In the genomic region with DNA sequence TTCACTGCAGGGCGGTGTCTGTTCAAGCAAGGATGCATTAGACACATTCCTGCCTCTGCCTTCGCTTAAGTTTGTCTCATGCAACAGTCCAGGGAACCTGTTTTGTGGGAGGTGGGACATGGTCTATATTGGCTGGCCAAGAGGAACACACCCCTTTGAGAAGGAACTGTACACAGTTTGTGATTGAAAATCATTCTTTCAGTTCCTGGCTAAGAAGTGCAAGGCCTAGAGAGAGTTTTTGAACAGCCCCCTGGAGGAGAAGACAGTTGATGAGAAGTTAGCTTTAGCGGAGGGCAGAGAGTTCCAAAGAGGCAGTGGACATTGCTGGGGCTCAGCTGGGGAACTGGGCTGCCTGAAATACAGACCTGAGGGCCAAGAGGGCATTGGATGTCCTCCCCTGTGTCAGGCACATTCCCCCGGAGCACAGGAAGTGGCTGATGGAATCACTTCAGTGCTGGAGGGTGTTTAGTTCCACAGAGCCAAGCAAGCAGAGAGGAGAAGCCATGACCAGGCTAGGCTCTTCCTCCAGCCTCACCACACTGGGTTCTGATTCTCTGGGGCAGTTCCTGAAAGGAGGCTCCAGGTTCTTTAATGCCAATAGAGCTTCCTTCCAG, we compare ENCODE assay signal across 27 cellular contexts.
A peak's percentile ranks its signal among the peaks of the same experiment; 100 is the strongest.
DNase-seq lines count a peak whose midpoint lies in the region; ATAC-seq, FAIRE-seq and TF ChIP-seq lines count a peak whose summit lies in the region.
"Had no signal": no experiment of that assay in that cellular context is flagged by ENCODE, and none has a peak within 500 bp of the region (broad histone marks: within the 10 kb centered on the region; RNA-seq: fewer than 3 reads in every experiment).

No MANE protein-coding gene starts in this region.

- no peaks in the 10 kb centered on the region for H3K9me3 Mint-ChIP-seq in activated naive CD8-positive, alpha-beta T cell (ENCODE audit: low read depth)
- no peaks in the 10 kb centered on the region for H3K9me3 Mint-ChIP-seq in activated naive CD8-positive, alpha-beta T cell treated with anti-CD3 and anti-CD28 coated beads for 36 hours
- no peaks in the 10 kb centered on the region for H3K9me3 Mint-ChIP-seq in endothelial cell (ENCODE audit: unreplicated experiment)
- H3K9me3 Mint-ChIP-seq: central memory CD8-positive, alpha-beta T cell; HFFc6; nephron; T-helper 1 cell treated with Interleukin-12 subunit alpha and Interleukin-12 subunit beta and Interleukin-4 antibody, amounts not matched to agents 30 μg/mL and 1 μg/mL, for 36 hours had no signal

- TF ChIP-seq CTCF in endothelial cell (IDR thresholded peaks at IDR 0.05; ENCODE audit: unreplicated experiment): no peak
- no peak for TF ChIP-seq CTCF in sigmoid colon (IDR thresholded peaks at IDR 0.05)

- FAIRE-seq in small intestine (lab: Jason Lieb, UNC): no peak
- FAIRE-seq: A549 had no signal

- TF ChIP-seq POLR2A in sigmoid colon (IDR thresholded peaks at IDR 0.05): no peak

- TF ChIP-seq EP300 in sigmoid colon (IDR thresholded peaks at IDR 0.05): no peak

- peaks cover 18% of the 10 kb centered on the region for H3K36me3 Mint-ChIP-seq in activated naive CD8-positive, alpha-beta T cell
- peaks cover 52% of the 10 kb centered on the region for H3K36me3 Mint-ChIP-seq in activated naive CD8-positive, alpha-beta T cell treated with anti-CD3 and anti-CD28 coated beads for 36 hours
- peaks cover 78% of the 10 kb centered on the region for H3K36me3 Mint-ChIP-seq in endothelial cell (ENCODE audit: low read depth, unreplicated experiment)

- H3K4me3 Mint-ChIP-seq in activated naive CD8-positive, alpha-beta T cell: no peak overlapping the region
- no peak overlapping the region for H3K4me3 Mint-ChIP-seq in activated naive CD8-positive, alpha-beta T cell treated with anti-CD3 and anti-CD28 coated beads for 36 hours
- H3K4me3 Mint-ChIP-seq in endothelial cell (ENCODE audit: unreplicated experiment): peak overlapping the region; percentile 83
- H3K4me3 Mint-ChIP-seq: central memory CD8-positive, alpha-beta T cell; HFFc6; nephron; T-helper 1 cell treated with Interleukin-12 subunit alpha and Interleukin-12 subunit beta and Interleukin-4 antibody, amounts not matched to agents 30 μg/mL and 1 μg/mL, for 36 hours had no signal

- WGBS in sigmoid colon, 2 donors: 85 to 91% methylated on average over 4 of the region's 4 CpGs
- 87 to 95% (median 92%) methylated on average over 4 of the region's 4 CpGs for WGBS in small intestine, 3 donors

- H3K36me3 ChIP-seq in sigmoid colon (peaks cover 0 to 22% (median 13%) of the 10 kb centered on the region in 4 donors), small intestine (ENCODE audit: control insufficient read depth in 2 of 2, insufficient read depth in 2 of 2, low read length in 2 of 2) (peaks cover 0 to 4% of the 10 kb centered on the region in 2 donors)
- H3K36me3 ChIP-seq: BLaER1, SJCRH30, vagina had no signal

- H3K4me3 ChIP-seq in sigmoid colon (no peak overlapping the region), small intestine (ENCODE audit: low read depth in 1 of 2, low read length in 2 of 2) (no peak overlapping the region)
- H3K4me3 ChIP-seq: A549, BLaER1, esophagus muscularis mucosa, gastroesophageal sphincter, SJCRH30, vagina had no signal

- no peak for DNase-seq in activated naive CD8-positive, alpha-beta T cell treated with anti-CD3 and anti-CD28 coated beads for 36 hours
- DNase-seq in endothelial cell (ENCODE audit: low spot score) (no peak), sigmoid colon (peak; percentile 34), small intestine (no peak), AG20443 (ENCODE audit: low spot score) (no peak)
- no peak for DNase-seq in activated CD4-positive, alpha-beta T cell treated with anti-CD3 and anti-CD28 coated beads for 1 hour
- DNase-seq: activated CD4-positive, alpha-beta T cell treated with anti-CD3 and anti-CD28 coated beads, Interleukin-2, amount 50 U/mL, for 4 hours; aorta; DMS153; GDM1; HFFc6; NCI-H1694 treated with DMSO at 0.1 percent for 48 hours; NCI-H2227 treated with DMSO at 0.1 percent for 48 hours; SJCRH30; stimulated activated CD4-positive, alpha-beta T cell treated with anti-CD3 and anti-CD28 coated beads, Interleukin-4, amount 100 ng/mL, for 1 hour had no signal

- intact Hi-C loops in sigmoid colon (cut with DNase I): no loop called here

- no peaks in the 10 kb centered on the region for H3K9me3 ChIP-seq in sigmoid colon
- H3K9me3 ChIP-seq in small intestine (ENCODE audit: control insufficient read depth, low read depth): no peaks in the 10 kb centered on the region
- H3K9me3 ChIP-seq: A549, BLaER1, esophagus muscularis mucosa, gastroesophageal sphincter, SJCRH30, vagina had no signal

- H3K27ac ChIP-seq in sigmoid colon (no peak overlapping the region), small intestine (ENCODE audit: low read depth in 1 of 2, low read length in 1 of 2) (no peak overlapping the region)
- H3K27ac ChIP-seq: A549, BLaER1, esophagus muscularis mucosa, gastroesophageal sphincter, SJCRH30, vagina, VCaP had no signal

- H3K4me1 ChIP-seq in sigmoid colon: peaks cover 0 to 39% (median 35%) of the 10 kb centered on the region in 4 donors
- peaks cover 2 to 6% of the 10 kb centered on the region in 2 donors for H3K4me1 ChIP-seq in small intestine (ENCODE audit: control insufficient read depth in 2 of 2, insufficient read depth in 1 of 2, low read depth in 1 of 2, low read length in 1 of 2)
- H3K4me1 ChIP-seq: A549 had no signal

- peak overlapping the region; percentile 5 for H3K27ac Mint-ChIP-seq in activated naive CD8-positive, alpha-beta T cell
- H3K27ac Mint-ChIP-seq in activated naive CD8-positive, alpha-beta T cell treated with anti-CD3 and anti-CD28 coated beads for 36 hours: no peak overlapping the region
- H3K27ac Mint-ChIP-seq in endothelial cell (ENCODE audit: unreplicated experiment): peak overlapping the region; percentile 88
- H3K27ac Mint-ChIP-seq: HFFc6; nephron; T-helper 1 cell treated with Interleukin-12 subunit alpha and Interleukin-12 subunit beta and Interleukin-4 antibody, amounts not matched to agents 30 μg/mL and 1 μg/mL, for 36 hours had no signal

- peak; percentile 67 for ATAC-seq in HG03039 (IDR thresholded peaks at IDR 0.05; ENCODE audit: unreplicated experiment)
- ATAC-seq: A549, gastroesophageal sphincter, Panc1 had no signal

- H3K27me3 Mint-ChIP-seq in activated naive CD8-positive, alpha-beta T cell: no peaks in the 10 kb centered on the region
- H3K27me3 Mint-ChIP-seq in activated naive CD8-positive, alpha-beta T cell treated with anti-CD3 and anti-CD28 coated beads for 36 hours: no peaks in the 10 kb centered on the region
- peaks cover 39% of the 10 kb centered on the region for H3K27me3 Mint-ChIP-seq in endothelial cell (ENCODE audit: unreplicated experiment)
- H3K27me3 Mint-ChIP-seq: central memory CD8-positive, alpha-beta T cell had no signal

- peaks cover 38% of the 10 kb centered on the region for H3K4me1 Mint-ChIP-seq in activated naive CD8-positive, alpha-beta T cell (ENCODE audit: low read depth)
- H3K4me1 Mint-ChIP-seq in activated naive CD8-positive, alpha-beta T cell treated with anti-CD3 and anti-CD28 coated beads for 36 hours: peaks cover 44% of the 10 kb centered on the region
- peaks cover 48% of the 10 kb centered on the region for H3K4me1 Mint-ChIP-seq in endothelial cell (ENCODE audit: unreplicated experiment)

- no peaks in the 10 kb centered on the region for H3K27me3 ChIP-seq in sigmoid colon
- no peaks in the 10 kb centered on the region for H3K27me3 ChIP-seq in small intestine (ENCODE audit: control insufficient read depth in 2 of 2, insufficient read depth in 2 of 2, low read length in 2 of 2)
- H3K27me3 ChIP-seq: BLaER1, esophagus muscularis mucosa, gastroesophageal sphincter, SJCRH30, vagina had no signal
